ENCODE assay signal across 13 cellular contexts in genomic region chr12:46218509-46219095, GRCh38. TPM values are rescaled to one million over a fixed set of nuclear protein-coding genes. Genes with fewer than 3 reads are reported as not detected.
A peak's percentile ranks its signal among the peaks of the same experiment; 100 is the strongest.
DNase-seq lines count a peak whose midpoint lies in the region; ATAC-seq and TF ChIP-seq lines count a peak whose summit lies in the region.
"Had no signal": no experiment of that assay in that cellular context is flagged by ENCODE, and none has a peak within 500 bp of the region (broad histone marks: within the 10 kb centered on the region; RNA-seq: fewer than 3 reads in every experiment).

No MANE protein-coding gene starts in this region.

- H3K9me3 Mint-ChIP-seq in activated CD4-positive, alpha-beta T cell treated with anti-CD3 and anti-CD28 coated beads, Interleukin-2, amount 10 ng/mL, durations not matched to agents 7 days and 5 days, result peaks cover 5% of the 10 kb centered on the region
- H3K9me3 Mint-ChIP-seq: nephron had no signal

- H3K9ac ChIP-seq in colonic mucosa (ENCODE audit: low read depth in 2 of 2, low read length in 2 of 2), result no peak overlapping the region

- TF ChIP-seq CTCF in RWPE2 (IDR thresholded peaks at IDR 0.05; ENCODE audit: poor library complexity, severe bottlenecking) (no peak), colonic mucosa (IDR thresholded peaks at IDR 0.05) (no peak)

- H3K4me3 ChIP-seq in RWPE2 (ENCODE audit: severe bottlenecking) (no peak overlapping the region), colonic mucosa (no peak overlapping the region)
- H3K4me3 ChIP-seq: heart left ventricle had no signal

- no peak for ATAC-seq in RWPE2 (ENCODE audit: low read depth)
- ATAC-seq in stimulated activated naive CD8-positive, alpha-beta T cell treated with anti-CD3 and anti-CD28 coated beads, Interleukin-15, Interleukin-2, amounts not matched to agents 100 U/mL and 50 U/mL, for 24 hours, result peak; percentile 21

- H3K4me1 ChIP-seq in RWPE2 (ENCODE audit: insufficient read depth, poor library complexity, severe bottlenecking) (peaks cover 45% of the 10 kb centered on the region), colonic mucosa (peaks cover 9% of the 10 kb centered on the region)

- no peaks in the 10 kb centered on the region for H3K27me3 ChIP-seq in RWPE2 (ENCODE audit: insufficient read depth, poor library complexity, severe bottlenecking)
- H3K27me3 ChIP-seq in colonic mucosa, result no peaks in the 10 kb centered on the region
- H3K27me3 ChIP-seq: heart left ventricle had no signal

- H3K27me3 Mint-ChIP-seq in activated CD4-positive, alpha-beta T cell treated with anti-CD3 and anti-CD28 coated beads, Interleukin-2, amount 10 ng/mL, durations not matched to agents 7 days and 5 days, result no peaks in the 10 kb centered on the region

- peak overlapping the region; percentile 97 for H3K27ac Mint-ChIP-seq in activated CD4-positive, alpha-beta T cell treated with anti-CD3 and anti-CD28 coated beads, Interleukin-2, amount 10 ng/mL, durations not matched to agents 7 days and 5 days
- H3K27ac Mint-ChIP-seq: nephron had no signal

- intact Hi-C loops in colonic mucosa (cut with DNase I), result no loop called here

- H3K36me3 ChIP-seq in RWPE2 (ENCODE audit: low read depth) (peaks cover 98% of the 10 kb centered on the region), colonic mucosa (no peaks in the 10 kb centered on the region)
- H3K36me3 ChIP-seq: heart left ventricle had no signal

- peaks cover 87% of the 10 kb centered on the region for H3K36me3 Mint-ChIP-seq in activated CD4-positive, alpha-beta T cell treated with anti-CD3 and anti-CD28 coated beads, Interleukin-2, amount 10 ng/mL, durations not matched to agents 7 days and 5 days (ENCODE audit: low read depth)

- CTCF ChIA-PET in activated CD4-positive, alpha-beta T cell treated with anti-CD3 and anti-CD28 coated beads, Interleukin-2, amount 10 ng/mL, durations not matched to agents 7 days and 5 days (lab: Charles Lee), result interaction anchor here (1.2 to 1.7 kb wide), 2 partner anchors 9 to 45 kb away, joined by 6 read pairs; no protein-coding TSS in a partner anchor

- H3K4me1 Mint-ChIP-seq in activated CD4-positive, alpha-beta T cell treated with anti-CD3 and anti-CD28 coated beads, Interleukin-2, amount 10 ng/mL, durations not matched to agents 7 days and 5 days, result peaks cover 94% of the 10 kb centered on the region
- H3K4me1 Mint-ChIP-seq: nephron had no signal

- H3K9me3 ChIP-seq in RWPE2 (ENCODE audit: severe bottlenecking) (no peaks in the 10 kb centered on the region), colonic mucosa (no peaks in the 10 kb centered on the region)
- H3K9me3 ChIP-seq: heart left ventricle had no signal

- no peak for DNase-seq in activated CD4-positive, alpha-beta T cell treated with anti-CD3 and anti-CD28 coated beads, Interleukin-2, amount 10 ng/mL, durations not matched to agents 7 days and 5 days
- no peak for DNase-seq in activated CD4-positive, alpha-beta T cell treated with anti-CD3 and anti-CD28 coated beads for 1 hour
- DNase-seq in RWPE2 (ENCODE audit: low spot score) (no peak), colonic mucosa (peak; percentile 34), NAMALWA (ENCODE audit: low spot score) (no peak), T1000 (lab: John Stamatoyannopoulos, UW) (no peak), NCI-H446 (lab: John Stamatoyannopoulos, UW) (no peak)
- DNase-seq in stimulated activated naive CD8-positive, alpha-beta T cell treated with anti-CD3 and anti-CD28 coated beads, Interleukin-15, Interleukin-2, amounts not matched to agents 100 U/mL and 50 U/mL, for 24 hours, result peak; percentile 35
- DNase-seq: cortex of kidney, NCI-H1436 treated with DMSO at 0.1 percent for 48 hours, SHP77 treated with DMSO at 0.1 percent for 48 hours had no signal

- POLR2A ChIA-PET in activated CD4-positive, alpha-beta T cell treated with anti-CD3 and anti-CD28 coated beads, Interleukin-2, amount 10 ng/mL, durations not matched to agents 7 days and 5 days (lab: Charles Lee), result interaction anchor here (0.5 kb wide), 1 partner anchor 8 kb away, joined by 7 read pairs; no protein-coding TSS in a partner anchor

- peak overlapping the region; percentile 72 for H3K4me3 Mint-ChIP-seq in activated CD4-positive, alpha-beta T cell treated with anti-CD3 and anti-CD28 coated beads, Interleukin-2, amount 10 ng/mL, durations not matched to agents 7 days and 5 days
- H3K4me3 Mint-ChIP-seq: nephron had no signal

- peak overlapping the region; percentile 73 for H3K27ac ChIP-seq in RWPE2 (ENCODE audit: poor library complexity, severe bottlenecking)
- H3K27ac ChIP-seq in colonic mucosa, result peak overlapping the region; percentile 70

RNA-seq across cellular contexts. Expression of gene SLC38A1, which starts 50.2 kb away (rescaled TPM):
- total RNA-seq in activated CD4-positive, alpha-beta T cell treated with anti-CD3 and anti-CD28 coated beads, Interleukin-2, amount 10 ng/mL, durations not matched to agents 7 days and 5 days, result 100 to 1,000 TPM; 180 to 219 TPM
- 100 to 1,000 TPM; 117 to 118 TPM for total RNA-seq in colonic mucosa

Comparison
In these comparisons a context has a peak if more than half of its experiments do, and no peak if none do; other contexts are left out.
1. DNase-seq: peak in colonic mucosa (single experiment) and stimulated activated naive CD8-positive, alpha-beta T cell treated with anti-CD3 and anti-CD28 coated beads, Interleukin-15, Interleukin-2, amounts not matched to agents 100 U/mL and 50 U/mL, for 24 hours (single experiment); none in activated CD4-positive, alpha-beta T cell treated with anti-CD3 and anti-CD28 coated beads, Interleukin-2, amount 10 ng/mL, durations not matched to agents 7 days and 5 days (single experiment), activated CD4-positive, alpha-beta T cell treated with anti-CD3 and anti-CD28 coated beads for 1 hour (single experiment), RWPE2 (single experiment), NAMALWA (single experiment), T1000 (single experiment) and NCI-H446 (0 of 2).